In genomic region chr2:202033317-202034248, GRCh38 we compare ENCODE assay signal across 8 cellular contexts. TPM values are rescaled to one million over a fixed set of nuclear protein-coding genes. Genes with fewer than 3 reads are reported as not detected.
DNase-seq lines count a peak whose midpoint lies in the region; ATAC-seq and TF ChIP-seq lines count a peak whose summit lies in the region.

TSS of gene FZD7 (plus strand) at chr2:202033855. CDS start at chr2:202034648, 793 bp downstream.

- H3K9me3 ChIP-seq in SK-N-SH: no peaks in the 10 kb centered on the region
- H3K9me3 ChIP-seq in osteoblast (ENCODE audit: low read depth, low read length): no peaks in the 10 kb centered on the region
- H3K9me3 ChIP-seq in testis: no peaks in the 10 kb centered on the region

- H3K79me2 ChIP-seq in SK-N-SH (ENCODE audit: insufficient read depth) (peaks cover 48% of the 10 kb centered on the region), osteoblast (ENCODE audit: insufficient read depth, low read length) (peaks cover 41% of the 10 kb centered on the region)

- intact Hi-C loops in testis (cut with DNase I; ENCODE audit: low total_unique reads): no loop called here

- POLR2A ChIA-PET in SK-N-SH (lab: Yijun Ruan, JAX): no interaction called here

- H3K9me2 ChIP-seq in SK-N-SH: no peaks in the 10 kb centered on the region

- H3F3A ChIP-seq in SK-N-SH (replicated peaks; ENCODE audit: insufficient read depth): peaks cover 24% of the 10 kb centered on the region

- ATAC-seq in GM21723 (IDR thresholded peaks at IDR 0.05; ENCODE audit: unreplicated experiment): peak; percentile 83
- ATAC-seq in activated naive CD4-positive, alpha-beta T cell treated with anti-CD3 and anti-CD28 coated beads, Interleukin-2, amount 50 U/mL, for 72 hours: peak; percentile 81 to 86

- H3K27me3 ChIP-seq in SK-N-SH (ENCODE audit: insufficient read depth): no peaks in the 10 kb centered on the region
- no peaks in the 10 kb centered on the region for H3K27me3 ChIP-seq in osteoblast (ENCODE audit: insufficient read depth, low read length)
- H3K27me3 ChIP-seq in testis: no peaks in the 10 kb centered on the region

- H3K36me3 ChIP-seq in SK-N-SH (replicated peaks in 1 of 2; ENCODE audit: control insufficient read depth in 1 of 2, insufficient read depth in 2 of 2, low read length in 1 of 2) (peaks cover 18 to 22% of the 10 kb centered on the region in 2 experiments), osteoblast (ENCODE audit: insufficient read depth, low read length) (peaks cover 23% of the 10 kb centered on the region), testis (ENCODE audit: low read depth, missing control alignments) (no peaks in the 10 kb centered on the region)

- H3K9me3 Mint-ChIP-seq in activated naive CD4-positive, alpha-beta T cell treated with anti-CD3 and anti-CD28 coated beads, Interleukin-2, amount 50 U/mL, for 72 hours: no peaks in the 10 kb centered on the region

- WGBS in SK-N-SH (ENCODE audit: low lambda C conversion rate): under 1% methylated on average over 36 of the region's 109 CpGs
- 0 to 1% methylated on average over 55 to 95 of the region's 109 CpGs for WGBS in testis, 2 donors

- peaks cover 12 to 31% of the 10 kb centered on the region in 2 experiments; a peak in 2 of 4 replicates for H3K4me1 ChIP-seq in SK-N-SH (ENCODE audit: control insufficient read depth in 1 of 2, insufficient read depth in 2 of 2, low read depth in 1 of 2, low read length in 1 of 2)
- H3K4me1 ChIP-seq in osteoblast (ENCODE audit: insufficient read depth, low read length): peaks cover 48% of the 10 kb centered on the region
- peaks cover 4% of the 10 kb centered on the region for H3K4me1 ChIP-seq in testis

- H3K36me3 Mint-ChIP-seq in activated naive CD4-positive, alpha-beta T cell treated with anti-CD3 and anti-CD28 coated beads, Interleukin-2, amount 50 U/mL, for 72 hours: no peaks in the 10 kb centered on the region

- TF ChIP-seq POLR2A in testis (IDR thresholded peaks at IDR 0.05): no peak

- CTCF ChIA-PET in SK-N-SH (lab: Yijun Ruan, JAX): no interaction called here

- H3K27ac Mint-ChIP-seq in activated naive CD4-positive, alpha-beta T cell treated with anti-CD3 and anti-CD28 coated beads, Interleukin-2, amount 50 U/mL, for 72 hours: no peak within 1 kb of the TSS

- H3K9ac ChIP-seq in SK-N-SH: peak within 1 kb of the TSS; percentile 93

- H4K20me1 ChIP-seq in SK-N-SH (ENCODE audit: insufficient read depth) (peaks cover 37% of the 10 kb centered on the region), osteoblast (ENCODE audit: insufficient read depth, low read length) (peaks cover 32% of the 10 kb centered on the region)

- peak within 1 kb of the TSS; percentile 88 to 89 for H3K4me3 ChIP-seq in SK-N-SH (ENCODE audit: low read depth in 2 of 2, low read length in 1 of 2)
- peak within 1 kb of the TSS; percentile 82 for H3K4me3 ChIP-seq in osteoblast (ENCODE audit: insufficient read depth, low read length)
- peak within 1 kb of the TSS; percentile 70 to 74 for H3K4me3 ChIP-seq in testis

- no peak for TF ChIP-seq RAD21 in SK-N-SH (IDR thresholded peaks at IDR 0.05; ENCODE audit: low read length)

- H2AFZ ChIP-seq in SK-N-SH (ENCODE audit: low read depth) (peak within 1 kb of the TSS; percentile 94), osteoblast (ENCODE audit: low read length) (peak within 1 kb of the TSS; percentile 92)

- DNase-seq in EL (peak; percentile 94), KG1 (lab: John Stamatoyannopoulos, UW) (peak; percentile 86), SK-N-SH (peak; percentile 97), glomerular visceral epithelial cell (ENCODE audit: extremely low spot score) (peak; percentile 98), osteoblast (ENCODE audit: insufficient read length, low spot score, missing footprints) (peak; percentile 98), testis (peak; percentile 93)
- DNase-seq in activated naive CD4-positive, alpha-beta T cell treated with anti-CD3 and anti-CD28 coated beads, Interleukin-2, amount 50 U/mL, for 72 hours (ENCODE audit: low spot score in 2 of 2): peak; percentile 87 to 89

- H3K4me2 ChIP-seq in SK-N-SH (peak within 1 kb of the TSS; percentile 88), osteoblast (ENCODE audit: insufficient read depth, low read length) (peak within 1 kb of the TSS; percentile 97)

- peak; percentile 38 for TF ChIP-seq CTCF in SK-N-SH (IDR thresholded peaks at IDR 0.05)
- TF ChIP-seq CTCF in osteoblast (IDR thresholded peaks at IDR 0.05; ENCODE audit: extremely low read depth, low read depth, low read length): no peak
- no peak for TF ChIP-seq CTCF in testis (IDR thresholded peaks at IDR 0.05)

- H3K27ac ChIP-seq in SK-N-SH (ENCODE audit: low read depth in 2 of 2, low read length in 1 of 2) (peak within 1 kb of the TSS; percentile 94), osteoblast (ENCODE audit: low read depth, low read length) (peak within 1 kb of the TSS; percentile 91), testis (peak within 1 kb of the TSS; percentile 81 to 95)

- TF ChIP-seq EP300 in SK-N-SH (IDR thresholded peaks at IDR 0.05; ENCODE audit: borderline replicate concordance in 1 of 2, low read depth in 1 of 2, low read length in 1 of 2): peak in 1 of 2 experiments; percentile 10; a peak in 1 of 4 replicates

TF ChIP-seq in SK-N-SH, 30 proteins besides CTCF, POLR2A, EP300 and RAD21:
- TF ChIP-seq FOXM1 (IDR thresholded peaks at IDR 0.05; ENCODE audit: low read depth) (no peak), TAF1 (IDR thresholded peaks at IDR 0.05; ENCODE audit: borderline replicate concordance, low read depth, low read length) (peak; percentile 45; the same call in 1 of the 2 replicates), TEAD4 (IDR thresholded peaks at IDR 0.05; ENCODE audit: borderline replicate concordance, insufficient read depth) (no peak), FOXJ3 (CRISPR knock-in tag; IDR thresholded peaks at IDR 0.05) (no peak), MXI1 (IDR thresholded peaks at IDR 0.05; ENCODE audit: low read depth, low read length) (0 out of 2 replicates have a peak, but pooled peaks have one; percentile 16), MAX (IDR thresholded peaks at IDR 0.05; ENCODE audit: low read depth) (peak; percentile 18; the same call in 1 of the 2 replicates), POLR2AphosphoS5 (IDR thresholded peaks at IDR 0.05; ENCODE audit: low read depth, low read length) (0 out of 2 replicates have a peak, but pooled peaks have one; percentile 28), SIN3A (IDR thresholded peaks at IDR 0.05; ENCODE audit: borderline replicate concordance, low read depth, low read length) (no peak), YY1 (IDR thresholded peaks at IDR 0.05; ENCODE audit: low read depth) (peak; percentile 51), SMC3 (IDR thresholded peaks at IDR 0.05; ENCODE audit: low read depth, low read length) (no peak), FOSL2 (IDR thresholded peaks at IDR 0.05; ENCODE audit: borderline replicate concordance, low read depth) (no peak)
- TF ChIP-seq, protein P1, sequence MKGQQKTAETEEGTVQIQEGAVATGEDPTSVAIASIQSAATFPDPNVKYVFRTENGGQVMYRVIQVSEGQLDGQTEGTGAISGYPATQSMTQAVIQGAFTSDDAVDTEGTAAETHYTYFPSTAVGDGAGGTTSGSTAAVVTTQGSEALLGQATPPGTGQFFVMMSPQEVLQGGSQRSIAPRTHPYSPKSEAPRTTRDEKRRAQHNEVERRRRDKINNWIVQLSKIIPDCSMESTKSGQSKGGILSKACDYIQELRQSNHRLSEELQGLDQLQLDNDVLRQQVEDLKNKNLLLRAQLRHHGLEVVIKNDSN (IDR thresholded peaks at IDR 0.05; ENCODE audit: borderline replicate concordance, low read depth): no peak

RNA-seq across cellular contexts. Expression of gene FZD7, which starts in this region (rescaled TPM):
- polyA plus RNA-seq in SK-N-SH (2012; rRNA removed): 16.1 and 19.7 TPM in 2 replicates
- 17.1 and 21.4 TPM in 2 replicates for polyA plus RNA-seq in SK-N-SH (2012; cell fraction: cytosol; rRNA removed)
- polyA plus RNA-seq in SK-N-SH (2012; cell fraction: nucleus; rRNA removed): 12.2 and 15.3 TPM in 2 replicates
- total RNA-seq in activated naive CD4-positive, alpha-beta T cell treated with anti-CD3 and anti-CD28 coated beads, Interleukin-2, amount 50 U/mL, for 72 hours: 1 to 10 TPM in 1 of 2 donors, under 1 TPM in 1; 0.30 to 1.0 TPM
- 64.8 and 73.8 TPM in 2 replicates for total RNA-seq in osteoblast
- 1 to 10 TPM; 8.3 to 9.1 TPM for total RNA-seq in testis
- 7.1 TPM for polyA plus RNA-seq in testis (ENCODE audit: insufficient read depth, low read depth, low replicate concordance)

Comparison
In these comparisons a context has a peak if more than half of its experiments do, and no peak if none do; other contexts are left out.
1. Peak in every context shown above with its lines: DNase-seq, ATAC-seq, H3K4me3 ChIP-seq and H3K27ac ChIP-seq.
2. RNA of gene FZD7 (total RNA-seq): 64.8 to 73.8 TPM in osteoblast and 8.3 to 9.1 TPM in testis; 0.30 to 1.0 TPM in activated naive CD4-positive, alpha-beta T cell treated with anti-CD3 and anti-CD28 coated beads, Interleukin-2, amount 50 U/mL, for 72 hours; every median in the first group is over 4 times any median in the second.